20 cellular contexts compared by ENCODE assay signal in the genomic region with DNA sequence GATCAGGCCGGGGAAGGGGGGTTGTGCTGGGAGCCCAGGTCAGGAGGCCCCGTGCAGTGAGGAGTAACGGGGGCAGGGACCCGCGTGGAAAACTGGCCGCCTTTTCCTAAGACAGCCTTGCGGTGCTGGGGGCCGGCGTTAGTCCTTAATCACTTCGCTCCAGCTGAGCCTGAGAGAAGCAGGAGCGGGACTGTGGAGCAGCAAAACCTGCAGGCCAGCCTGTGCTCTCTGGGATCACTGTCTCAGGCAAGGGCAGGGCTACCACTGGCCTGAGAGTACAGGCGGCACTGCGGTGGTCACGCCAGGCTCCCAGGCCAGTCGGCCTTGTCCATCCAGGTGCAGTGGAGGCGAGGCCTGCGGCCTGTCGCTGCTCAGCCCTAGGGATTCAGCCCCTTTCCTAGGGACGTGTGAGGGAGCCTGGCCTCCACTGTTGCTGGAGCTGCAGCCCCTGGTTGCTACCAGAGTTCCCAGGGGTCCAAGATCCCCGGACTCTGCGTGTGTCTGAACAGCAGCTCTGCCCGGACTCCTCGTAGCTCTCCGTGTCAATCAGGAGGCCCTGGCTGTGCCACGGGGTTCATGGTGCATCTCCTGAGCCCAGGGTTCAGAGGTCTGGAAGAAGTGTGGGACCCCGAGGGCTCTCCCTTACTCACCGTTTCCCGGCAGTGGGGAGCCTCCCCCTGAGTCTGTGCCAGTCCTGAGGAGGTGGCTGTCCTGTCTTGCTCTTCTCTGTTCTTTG.
"Had no signal": no experiment of that assay in that cellular context is flagged by ENCODE, and none has a peak within 500 bp of the region (broad histone marks: within the 10 kb centered on the region; RNA-seq: fewer than 3 reads in every experiment).

No MANE protein-coding gene starts in this region.

- H3K4me1 Mint-ChIP-seq: activated CD4-positive, alpha-beta T cell treated with anti-CD3 and anti-CD28 coated beads, Interleukin-2, amount 10 ng/mL, durations not matched to agents 7 days and 5 days; central memory CD8-positive, alpha-beta T cell had no signal

- H3K27me3 Mint-ChIP-seq: activated CD4-positive, alpha-beta T cell treated with anti-CD3 and anti-CD28 coated beads, Interleukin-2, amount 10 ng/mL, durations not matched to agents 7 days and 5 days; activated naive CD8-positive, alpha-beta T cell treated with anti-CD3 and anti-CD28 coated beads, Interleukin-2, amount 10 ng/mL, durations not matched to agents 7 days and 5 days; central memory CD8-positive, alpha-beta T cell had no signal

- H3K36me3 Mint-ChIP-seq: activated naive CD8-positive, alpha-beta T cell treated with anti-CD3 and anti-CD28 coated beads, Interleukin-2, amount 10 ng/mL, durations not matched to agents 7 days and 5 days; immature natural killer cell had no signal

- H3K36me3 ChIP-seq: brain microvascular endothelial cell, neutrophil, tibial nerve had no signal

- H3K27ac Mint-ChIP-seq: activated CD4-positive, alpha-beta T cell treated with anti-CD3 and anti-CD28 coated beads, Interleukin-2, amount 10 ng/mL, durations not matched to agents 7 days and 5 days; activated naive CD8-positive, alpha-beta T cell treated with anti-CD3 and anti-CD28 coated beads, Interleukin-2, amount 10 ng/mL, durations not matched to agents 7 days and 5 days; activated T-cell treated with anti-CD3 and anti-CD28 coated beads, Interleukin-2, amount 50 U/mL, for 72 hours; immature natural killer cell had no signal

- ATAC-seq: activated T-cell treated with anti-CD3 and anti-CD28 coated beads, Interleukin-2, amount 50 U/mL, for 72 hours had no signal

- H3K9me3 ChIP-seq: neutrophil, tibial nerve had no signal

- H3K4me3 ChIP-seq: lung, tibial nerve had no signal

- H3K27me3 ChIP-seq: brain microvascular endothelial cell, neutrophil, tibial nerve had no signal

- H3K27ac ChIP-seq: brain microvascular endothelial cell, epithelial cell of prostate, neutrophil, tibial nerve had no signal

- H3K4me1 ChIP-seq: tibial nerve had no signal

- H3K9me3 Mint-ChIP-seq: activated CD4-positive, alpha-beta T cell treated with anti-CD3 and anti-CD28 coated beads, Interleukin-2, amount 10 ng/mL, durations not matched to agents 7 days and 5 days; activated naive CD8-positive, alpha-beta T cell treated with anti-CD3 and anti-CD28 coated beads, Interleukin-2, amount 10 ng/mL, durations not matched to agents 7 days and 5 days had no signal

- DNase-seq: activated CD4-positive, alpha-beta T cell treated with anti-CD3 and anti-CD28 coated beads, Interleukin-2, amount 10 ng/mL, durations not matched to agents 7 days and 5 days; activated CD8-positive, alpha-beta memory T cell treated with anti-CD3 and anti-CD28 coated beads, Interleukin-2, amount 50 U/mL, for 48 hours; activated naive CD8-positive, alpha-beta T cell treated with anti-CD3 and anti-CD28 coated beads, Interleukin-2, amount 10 ng/mL, durations not matched to agents 7 days and 5 days; activated T-cell treated with anti-CD3 and anti-CD28 coated beads, Interleukin-2, amount 50 U/mL, for 72 hours; brain microvascular endothelial cell; effector memory CD4-positive, alpha-beta T cell; foreskin melanocyte; head of caudate nucleus; immature natural killer cell; midbrain; retina; stimulated activated CD4-positive, alpha-beta T cell treated with anti-CD3 and anti-CD28 coated beads, Interleukin-4, amount 100 ng/mL, for 24 hours; stimulated activated naive CD4-positive, alpha-beta T cell treated with Interleukin-2 at 50 U/mL for 16 hours; substantia nigra; SW 1271 had no signal

- H3K4me3 Mint-ChIP-seq: activated CD4-positive, alpha-beta T cell treated with anti-CD3 and anti-CD28 coated beads, Interleukin-2, amount 10 ng/mL, durations not matched to agents 7 days and 5 days; activated naive CD8-positive, alpha-beta T cell treated with anti-CD3 and anti-CD28 coated beads, Interleukin-2, amount 10 ng/mL, durations not matched to agents 7 days and 5 days; activated T-cell treated with anti-CD3 and anti-CD28 coated beads, Interleukin-2, amount 50 U/mL, for 72 hours; central memory CD8-positive, alpha-beta T cell; immature natural killer cell had no signal
